Comparison of ENCODE assay signal across 23 cellular contexts in the genomic region with DNA sequence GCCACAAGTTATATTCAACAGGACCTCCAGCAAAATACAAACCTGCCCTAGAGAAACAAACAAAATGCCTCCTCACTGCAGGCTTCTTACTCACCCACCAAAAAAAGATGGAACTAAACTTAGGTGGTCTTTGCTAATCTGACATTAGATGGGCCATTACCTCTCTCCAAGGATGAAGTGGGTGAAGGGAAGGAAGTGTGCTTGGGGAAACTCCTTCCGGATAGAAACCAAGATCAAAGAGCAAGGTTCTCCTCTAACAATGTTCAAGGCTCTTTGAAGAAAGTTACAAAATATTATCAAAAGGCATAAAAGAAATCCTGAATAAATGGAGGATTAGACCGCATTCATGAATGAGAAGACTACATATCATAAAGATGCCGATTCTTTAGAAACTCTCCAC.
"Had no signal": no experiment of that assay in that cellular context is flagged by ENCODE, and none has a peak within 500 bp of the region (broad histone marks: within the 10 kb centered on the region; RNA-seq: fewer than 3 reads in every experiment).

No MANE protein-coding gene starts in this region.

- DNase-seq: dermis blood vessel endothelial cell; dorsolateral prefrontal cortex; effector CD4-positive, alpha-beta T cell; effector memory CD4-positive, alpha-beta T cell; foreskin keratinocyte; heart left ventricle; hypothalamus; immature natural killer cell; islet precursor cell; left cardiac atrium; left lung; left ventricle myocardium superior; lower lobe of right lung; mesendoderm; midbrain; naive thymus-derived CD4-positive, alpha-beta T cell had no signal

- H3K4me1 ChIP-seq: esophagus muscularis mucosa, foreskin keratinocyte, gastroesophageal sphincter, heart left ventricle, left lung, lower lobe of right lung had no signal

- H2AFZ ChIP-seq: hepatocyte had no signal

- H3K4me3 ChIP-seq: coronary artery, dorsolateral prefrontal cortex, esophagus muscularis mucosa, gastroesophageal sphincter, heart left ventricle, hepatocyte, left lung, lower lobe of right lung had no signal

- H3K4me2 ChIP-seq: hepatocyte had no signal

- H3K27me3 Mint-ChIP-seq: memory B cell had no signal

- H3K36me3 Mint-ChIP-seq: naive thymus-derived CD4-positive, alpha-beta T cell had no signal

- H3K36me3 ChIP-seq: esophagus muscularis mucosa, gastroesophageal sphincter, heart left ventricle, left lung, lower lobe of right lung had no signal

- H3K27me3 ChIP-seq: dorsolateral prefrontal cortex, esophagus muscularis mucosa, foreskin keratinocyte, gastroesophageal sphincter, left lung had no signal

- H3K79me2 ChIP-seq: hepatocyte had no signal

- H3K27ac Mint-ChIP-seq: immature natural killer cell; memory B cell; naive thymus-derived CD4-positive, alpha-beta T cell had no signal

- H3K4me1 Mint-ChIP-seq: immature natural killer cell had no signal

- FAIRE-seq: colon, frontal cortex had no signal

- H3K27ac ChIP-seq: coronary artery, dorsolateral prefrontal cortex, esophagus muscularis mucosa, foreskin keratinocyte, gastroesophageal sphincter, heart left ventricle, hepatocyte, left lung, lower lobe of right lung had no signal

- ATAC-seq: foreskin keratinocyte; gastroesophageal sphincter; heart left ventricle; left cardiac atrium; left lung; left ventricle myocardium superior; lower lobe of right lung; naive thymus-derived CD4-positive, alpha-beta T cell had no signal

- H3K4me3 Mint-ChIP-seq: immature natural killer cell; memory B cell; naive thymus-derived CD4-positive, alpha-beta T cell had no signal

- H3K9me3 Mint-ChIP-seq: immature natural killer cell; naive thymus-derived CD4-positive, alpha-beta T cell had no signal

- H3K9me3 ChIP-seq: esophagus muscularis mucosa, gastroesophageal sphincter, heart left ventricle, left lung, lower lobe of right lung had no signal
